21 cellular contexts compared by ENCODE assay signal in genomic region chr19:4232614-4233281, GRCh38. TPM values are rescaled to one million over a fixed set of nuclear protein-coding genes. Genes with fewer than 3 reads are reported as not detected.
DNase-seq lines count a peak whose midpoint lies in the region; ATAC-seq, FAIRE-seq and TF ChIP-seq lines count a peak whose summit lies in the region.
"Had no signal": no experiment of that assay in that cellular context is flagged by ENCODE, and none has a peak within 500 bp of the region (broad histone marks: within the 10 kb centered on the region; RNA-seq: fewer than 3 reads in every experiment).

No MANE protein-coding gene starts in this region.

- TF ChIP-seq POLR2A in A549 (IDR thresholded peaks at IDR 0.05; ENCODE audit: low read length) = no peak
- no peak for TF ChIP-seq POLR2A in NB4 (IDR thresholded peaks at IDR 0.05; ENCODE audit: extremely low read depth, insufficient read length)

- TF ChIP-seq EP300 in A549 (IDR thresholded peaks at IDR 0.05) = no peak

- ATAC-seq in A549 (peak; percentile 39 to 58; a peak in 4 of 6 replicates), GM21526 (IDR thresholded peaks at IDR 0.05; ENCODE audit: low FRiP score, unreplicated experiment) (no peak), HG03025 (IDR thresholded peaks at IDR 0.05; ENCODE audit: low FRiP score, unreplicated experiment) (no peak)

- WGBS in A549 (ENCODE audit: missing lambda C conversion rate) = 32% methylated on average over 5 of the region's 21 CpGs

- CTCF ChIA-PET in A549 (lab: Yijun Ruan, JAX) = interaction anchor here (0.7 to 3.9 kb wide), 11 partner anchors 10 to 232 kb away, joined by 3 to 35 read pairs (median 6); partner anchors contain the start of genes SH3GL1 and YJU2

- H3K27me3 ChIP-seq in iPS-15b (ENCODE audit: control insufficient read depth, insufficient read depth, low read length) = peaks cover 4% of the 10 kb centered on the region
- H3K27me3 ChIP-seq: cardiac muscle cell had no signal

- TF ChIP-seq CTCF in A549 (IDR thresholded peaks at IDR 0.05) = no peak
- no peak for TF ChIP-seq CTCF in NB4 (IDR thresholded peaks at IDR 0.05; ENCODE audit: low read depth, low read length)

- no peak for TF ChIP-seq RAD21 in A549 (conservative IDR thresholded peaks at IDR 0.05 in 1 of 2, IDR thresholded peaks at IDR 0.05 in 1 of 2)

- no peak overlapping the region for H3K9ac ChIP-seq in iPS-15b (ENCODE audit: low read depth, low read length)

- peaks cover 2% of the 10 kb centered on the region for H3K36me3 ChIP-seq in iPS-15b (ENCODE audit: control insufficient read depth, insufficient read depth, low read length)
- H3K36me3 ChIP-seq: cardiac muscle cell, left ventricle myocardium inferior, stomach had no signal

- DNase-seq in A549 (ENCODE audit: low read depth in 1 of 2, low spot score in 1 of 2) (no peak), Daoy (ENCODE audit: low read depth) (peak; percentile 32), NB4 (ENCODE audit: low read depth) (peak; percentile 12), DMS153 treated with DMSO at 0.1 percent for 48 hours (lab: John Stamatoyannopoulos, UW; ENCODE audit: unreplicated experiment) (no peak), DMS153 (lab: John Stamatoyannopoulos, UW) (no peak)
- DNase-seq: NCI-H2081 treated with DMSO at 0.1 percent for 48 hours had no signal

- POLR2A ChIA-PET in A549 (lab: Yijun Ruan, JAX) = no interaction called here

- H3K9me3 ChIP-seq in A549 (no peaks in the 10 kb centered on the region), iPS-15b (ENCODE audit: control insufficient read depth, insufficient read depth, low read length) (no peaks in the 10 kb centered on the region)
- H3K9me3 ChIP-seq: left ventricle myocardium inferior, stomach had no signal

- FAIRE-seq in A549 (lab: Jason Lieb, UNC) = no peak
- FAIRE-seq: frontal cortex had no signal

- no peak overlapping the region for H3K4me3 ChIP-seq in A549
- no peak overlapping the region for H3K4me3 ChIP-seq in NB4 (ENCODE audit: low read depth, low read length)
- peak overlapping the region; percentile 35 for H3K4me3 ChIP-seq in iPS-15b (ENCODE audit: low read depth, low read length)
- H3K4me3 ChIP-seq: cardiac muscle cell, left ventricle myocardium inferior, stomach had no signal

- peak overlapping the region in 1 of 2 experiments; percentile 68; a peak in 3 of 6 replicates for H3K27ac ChIP-seq in A549
- H3K27ac ChIP-seq: cardiac muscle cell, epithelial cell of prostate, left ventricle myocardium inferior, stomach had no signal

- peak overlapping the region; percentile 46 for H3K4me2 ChIP-seq in A549

- H3K4me1 ChIP-seq in A549 = peaks cover 14% of the 10 kb centered on the region
- H3K4me1 ChIP-seq in iPS-15b (ENCODE audit: control insufficient read depth, insufficient read depth, low read length) = peaks cover 4% of the 10 kb centered on the region

TF ChIP-seq in A549, 52 proteins besides CTCF, POLR2A, EP300 and RAD21:
- TF ChIP-seq JUN (IDR thresholded peaks at IDR 0.05) = no peak

RNA-seq across cellular contexts. Expression of gene EBI3, which starts 3.4 kb away (rescaled TPM):
- polyA plus RNA-seq in A549 (2011; rRNA removed) (1.1 and 1.4 TPM in 2 replicates), A549 (2017; fragmentation: RNase III; extraction: RNeasy Plus Mini Kit Qiagen cat#74134 plus additional on column Dnase treatment) (3.1 to 3.6 TPM (median 3.3 TPM) in 3 replicates)
- 1.4 and 1.7 TPM in 2 replicates for polyA plus RNA-seq in A549 (2012; cell fraction: cytosol; rRNA removed)
- 2.4 and 3.8 TPM in 2 replicates for polyA plus RNA-seq in A549 (2012; cell fraction: nucleus; rRNA removed)
- 0.39 and 0.99 TPM in 2 replicates for polyA minus RNA-seq in A549 (2011; rRNA and poly(A)+ RNA removed)
- total RNA-seq in Daoy (2014; rRNA removed; shearing (Covaris generic)) = 3.0 and 7.0 TPM in 2 replicates
- total RNA-seq: cardiac muscle cell; CD4-positive, alpha-beta T cell; frontal cortex; osteoblast had no signal
- polyA plus RNA-seq: cardiac muscle cell had no signal

RNA-seq across cellular contexts. Expression of gene YJU2, which starts 14.1 kb away (rescaled TPM):
- 11.4 and 12.3 TPM in 2 replicates for polyA plus RNA-seq in A549 (2011; rRNA removed)
- 24.2 and 25.2 TPM in 2 replicates for polyA plus RNA-seq in A549 (2012; cell fraction: cytosol; rRNA removed)
- 25.8 and 28.6 TPM in 2 replicates for polyA plus RNA-seq in A549 (2012; cell fraction: nucleus; rRNA removed)
- polyA plus RNA-seq in A549 (2017; fragmentation: RNase III; extraction: RNeasy Plus Mini Kit Qiagen cat#74134 plus additional on column Dnase treatment) = 14.9 to 18.0 TPM (median 16.5 TPM) in 3 replicates
- 10.3 and 12.2 TPM in 2 replicates for polyA minus RNA-seq in A549 (2011; rRNA and poly(A)+ RNA removed)
- 48.0 and 51.7 TPM in 2 replicates for total RNA-seq in Daoy (2014; rRNA removed; shearing (Covaris generic))

RNA-seq across cellular contexts. Expression of gene SHD, which starts 46.3 kb away (rescaled TPM):
- polyA plus RNA-seq in A549 (2011; rRNA removed) = 0.08 and 0.29 TPM in 2 replicates
- polyA plus RNA-seq in A549 (2012; cell fraction: cytosol; rRNA removed) = 0.05 and 0.16 TPM in 2 replicates
- polyA plus RNA-seq in A549 (2012; cell fraction: nucleus; rRNA removed) = 0.05 and 0.20 TPM in 2 replicates
- polyA plus RNA-seq in A549 (2017; fragmentation: RNase III; extraction: RNeasy Plus Mini Kit Qiagen cat#74134 plus additional on column Dnase treatment) = 0.29 to 0.38 TPM in 2 of 3 replicates, not detected in the other
- polyA minus RNA-seq in A549 (2011; rRNA and poly(A)+ RNA removed) = 0.29 TPM in 1 of 2 replicates, not detected in the other
- total RNA-seq in Daoy (2014; rRNA removed; shearing (Covaris generic)) = not detected in 2 replicates
- total RNA-seq: dermis microvascular lymphatic vessel endothelial cell, G401, mucosa of gallbladder, osteoblast, ureter had no signal
- polyA plus RNA-seq: IgD-negative memory B cell, stomach had no signal

RNA-seq across cellular contexts. Expression of gene ANKRD24, which starts 50.3 kb away (rescaled TPM):
- polyA plus RNA-seq in A549 (2011; rRNA removed) = 0.12 and 0.28 TPM in 2 replicates
- 0.09 TPM in 2 replicates for polyA plus RNA-seq in A549 (2012; cell fraction: cytosol; rRNA removed)
- polyA plus RNA-seq in A549 (2012; cell fraction: nucleus; rRNA removed) = 0.71 and 0.88 TPM in 2 replicates
- polyA plus RNA-seq in A549 (2017; fragmentation: RNase III; extraction: RNeasy Plus Mini Kit Qiagen cat#74134 plus additional on column Dnase treatment) = 0.28 to 0.54 TPM (median 0.36 TPM) in 3 replicates
- polyA minus RNA-seq in A549 (2011; rRNA and poly(A)+ RNA removed) = 0.10 and 0.21 TPM in 2 replicates
- total RNA-seq in Daoy (2014; rRNA removed; shearing (Covaris generic)) = 0.34 and 0.74 TPM in 2 replicates
- polyA plus RNA-seq: IgD-negative memory B cell had no signal

RNA-seq across cellular contexts. Expression of gene SIRT6, which starts 50.4 kb away (rescaled TPM):
- polyA plus RNA-seq in A549 (2011; rRNA removed) = 10.2 and 11.7 TPM in 2 replicates
- polyA plus RNA-seq in A549 (2012; cell fraction: cytosol; rRNA removed) = 33.0 and 36.6 TPM in 2 replicates
- 71.9 and 111 TPM in 2 replicates for polyA plus RNA-seq in A549 (2012; cell fraction: nucleus; rRNA removed)
- polyA plus RNA-seq in A549 (2017; fragmentation: RNase III; extraction: RNeasy Plus Mini Kit Qiagen cat#74134 plus additional on column Dnase treatment) = 20.2 to 22.6 TPM (median 21.6 TPM) in 3 replicates
- polyA minus RNA-seq in A549 (2011; rRNA and poly(A)+ RNA removed) = 5.5 and 7.5 TPM in 2 replicates
- total RNA-seq in Daoy (2014; rRNA removed; shearing (Covaris generic)) = 19.0 and 23.9 TPM in 2 replicates

Comparison
In these comparisons a context has a peak if more than half of its experiments do, and no peak if none do; other contexts are left out.
1. ATAC-seq: peak in A549 (2 of 2); none in GM21526 (single experiment) and HG03025 (single experiment).
2. DNase-seq: peak in Daoy (single experiment) and NB4 (single experiment); none in A549 (0 of 2), DMS153 treated with DMSO at 0.1 percent for 48 hours (single experiment) and DMS153 (single experiment).